In genomic region chr1:219708919-219709318, GRCh38 we compare ENCODE assay signal across 18 cellular contexts.
A peak's percentile ranks its signal among the peaks of the same experiment; 100 is the strongest.
DNase-seq lines count a peak whose midpoint lies in the region; ATAC-seq, FAIRE-seq and TF ChIP-seq lines count a peak whose summit lies in the region.
"Had no signal": no experiment of that assay in that cellular context is flagged by ENCODE, and none has a peak within 500 bp of the region (broad histone marks: within the 10 kb centered on the region; RNA-seq: fewer than 3 reads in every experiment).

No MANE protein-coding gene starts in this region.

- no peak overlapping the region for H4K5ac ChIP-seq in IMR-90 (ENCODE audit: low read depth, low read length)

- H3K14ac ChIP-seq in IMR-90 (replicated peaks; ENCODE audit: low read depth, low read length), result no peak overlapping the region

- intact Hi-C loops in IMR-90 (cut with micrococcal nuclease) (no loop called here), pancreas (cut with DNase I) (no loop called here)

- H4K91ac ChIP-seq in IMR-90 (ENCODE audit: insufficient read depth, low read depth, low read length), result no peak overlapping the region

- H3K79me1 ChIP-seq in IMR-90 (ENCODE audit: low read depth in 1 of 2, low read length in 2 of 2), result no peaks in the 10 kb centered on the region

- H3K4me2 ChIP-seq in A549, result no peak overlapping the region
- no peak overlapping the region for H3K4me2 ChIP-seq in IMR-90 (ENCODE audit: low read depth, low read length)
- H3K4me2 ChIP-seq: BLaER1 treated with 17β-estradiol and CSF1 and Interleukin-3, amounts not matched to agents 10 nM and 100 nM had no signal

- H2AK5ac ChIP-seq in IMR-90 (ENCODE audit: low read depth, low read length), result no peak overlapping the region

- BruUV-seq in IMR-90 (replicated peaks; lab: Mats Ljungman, UMichigan), result no TSS peak

- no peak overlapping the region for H2AK9ac ChIP-seq in IMR-90 (replicated peaks; ENCODE audit: low read depth, low read length, poor library complexity)

- no peak overlapping the region for H4K8ac ChIP-seq in IMR-90 (ENCODE audit: low read depth in 2 of 2, low read length in 2 of 2)

- H3K9ac ChIP-seq in IMR-90 (ENCODE audit: low read depth, low read length), result no peak overlapping the region
- H3K9ac ChIP-seq: BLaER1 treated with 17β-estradiol and CSF1 and Interleukin-3, amounts not matched to agents 10 nM and 100 nM had no signal

- H3K18ac ChIP-seq in IMR-90 (ENCODE audit: low read depth, low read length), result no peak overlapping the region

- DNase-seq in A549 (ENCODE audit: low read depth in 1 of 2, low spot score in 1 of 2) (no peak), IMR-90 (no peak), amniotic epithelial cell (ENCODE audit: low read depth) (peak; percentile 38), fibroblast of peridontal ligament (ENCODE audit: extremely low read depth) (peak; percentile 25), amniotic stem cell (lab: John Stamatoyannopoulos, UW) (no peak), pancreas (no peak), omental fat pad (ENCODE audit: low spot score) (no peak)
- DNase-seq in stimulated activated CD4-positive, alpha-beta T cell treated with anti-CD3 and anti-CD28 coated beads, Interleukin-2, amount 100 ng/mL, for 48 hours, result no peak
- DNase-seq: 8988T; Calu3; CD8-positive, alpha-beta T cell; DMS79 treated with DMSO at 0.1 percent for 48 hours; GF-D8; H7; HFFc6 had no signal

- no peak overlapping the region for H2BK120ac ChIP-seq in IMR-90 (ENCODE audit: low read depth, low read length)

- in situ Hi-C loops in IMR-90 (cut with MboI; ENCODE audit: low sequenced_read_pairs), result no loop called here

- CTCF ChIA-PET in A549 (lab: Yijun Ruan, JAX) (interaction anchor here (0.9 to 1.3 kb wide), 2 partner anchors 48 to 1449 kb away, joined by 3 to 6 read pairs; no protein-coding TSS in a partner anchor), IMR-90 (lab: Yijun Ruan, JAX) (no interaction called here)

- H3K4ac ChIP-seq in IMR-90 (ENCODE audit: low read depth, low read length), result no peak overlapping the region

- H3K23ac ChIP-seq in IMR-90 (ENCODE audit: low read depth, low read length), result no peak overlapping the region

- H3K9me1 ChIP-seq in IMR-90 (ENCODE audit: insufficient read depth, low read length), result no peaks in the 10 kb centered on the region

- no peak overlapping the region for H2BK5ac ChIP-seq in IMR-90 (ENCODE audit: low read depth, low read length, poor library complexity, severe bottlenecking)

- H3K9me3 ChIP-seq in A549 (no peaks in the 10 kb centered on the region), IMR-90 (ENCODE audit: control insufficient read depth, insufficient read depth, low read length) (no peaks in the 10 kb centered on the region), pancreas (no peaks in the 10 kb centered on the region)
- H3K9me3 ChIP-seq: BLaER1 treated with 17β-estradiol and CSF1 and Interleukin-3, amounts not matched to agents 10 nM and 100 nM had no signal

- no peak for TF ChIP-seq RAD21 in A549 (conservative IDR thresholded peaks at IDR 0.05 in 1 of 2, IDR thresholded peaks at IDR 0.05 in 1 of 2)
- TF ChIP-seq RAD21 in IMR-90 (IDR thresholded peaks at IDR 0.05; ENCODE audit: low read length), result no peak

- POLR2A ChIA-PET in A549 (lab: Yijun Ruan, JAX), result no interaction called here
- POLR2A ChIA-PET in IMR-90 (lab: Charles Lee; ENCODE audit: unreplicated experiment), result no interaction called here

- dilution Hi-C loops in IMR-90 (cut with HindIII; ENCODE audit: low sequenced_read_pairs, unreplicated experiment), result no loop called here

- no peaks in the 10 kb centered on the region for H4K20me1 ChIP-seq in IMR-90 (ENCODE audit: insufficient read depth, low read length)
- H4K20me1 ChIP-seq: BLaER1 treated with 17β-estradiol and CSF1 and Interleukin-3, amounts not matched to agents 10 nM and 100 nM had no signal

- TF ChIP-seq CTCF in A549 (IDR thresholded peaks at IDR 0.05) (no peak), IMR-90 (conservative IDR thresholded peaks at IDR 0.05; ENCODE audit: low read depth, low read length) (no peak), pancreas (IDR thresholded peaks at IDR 0.05) (no peak), omental fat pad (IDR thresholded peaks at IDR 0.05) (no peak)

- no peak for TF ChIP-seq POLR2A in A549 (IDR thresholded peaks at IDR 0.05; ENCODE audit: low read length)
- no peak for TF ChIP-seq POLR2A in IMR-90 (IDR thresholded peaks at IDR 0.05; ENCODE audit: low read depth, low read length)

- H2BK20ac ChIP-seq in IMR-90 (ENCODE audit: low read depth, low read length), result no peak overlapping the region

- TF ChIP-seq EP300 in A549 (IDR thresholded peaks at IDR 0.05), result no peak

- no peak overlapping the region for H3K56ac ChIP-seq in IMR-90 (ENCODE audit: extremely low read depth, insufficient read depth, low read length)

- no peaks in the 10 kb centered on the region for H3K36me3 ChIP-seq in IMR-90 (ENCODE audit: control insufficient read depth, insufficient read depth, low read length)
- no peaks in the 10 kb centered on the region for H3K36me3 ChIP-seq in pancreas
- H3K36me3 ChIP-seq: BLaER1 treated with 17β-estradiol and CSF1 and Interleukin-3, amounts not matched to agents 10 nM and 100 nM had no signal

- H3K27me3 ChIP-seq in IMR-90 (ENCODE audit: control insufficient read depth, insufficient read depth, low read length) (no peaks in the 10 kb centered on the region), pancreas (no peaks in the 10 kb centered on the region)
- H3K27me3 ChIP-seq: BLaER1 treated with 17β-estradiol and CSF1 and Interleukin-3, amounts not matched to agents 10 nM and 100 nM had no signal

- H3K4me3 ChIP-seq in A549, result no peak overlapping the region
- no peak overlapping the region for H3K4me3 ChIP-seq in IMR-90 (ENCODE audit: insufficient read depth, low read depth, low read length)
- H3K4me3 ChIP-seq in pancreas, result no peak overlapping the region
- H3K4me3 ChIP-seq: BLaER1 treated with 17β-estradiol and CSF1 and Interleukin-3, amounts not matched to agents 10 nM and 100 nM had no signal

- WGBS in A549 (ENCODE audit: missing lambda C conversion rate), result 34% methylated on average over 4 of the region's 4 CpGs
- WGBS in IMR-90 (ENCODE audit: extremely low coverage in 2 of 2, insufficient read length in 1 of 2), 2 experiments, result no CpG with 5 or more reads among the region's 4 CpGs
- 63 to 77% methylated on average over 4 of the region's 4 CpGs for WGBS in pancreas, 2 donors

- FAIRE-seq in A549 (lab: Jason Lieb, UNC), result no peak
- FAIRE-seq in pancreas (lab: Jason Lieb, UNC), result no peak
- FAIRE-seq: HTR-8/SVneo had no signal

- H3K27ac ChIP-seq in A549 (no peak overlapping the region), IMR-90 (ENCODE audit: insufficient read depth, low read length) (no peak overlapping the region), pancreas (no peak overlapping the region)
- H3K27ac ChIP-seq: BLaER1 treated with 17β-estradiol and CSF1 and Interleukin-3, amounts not matched to agents 10 nM and 100 nM had no signal

- no peak for ATAC-seq in A549
- ATAC-seq in IMR-90 (ENCODE audit: low read depth), result no peak
- no peak for ATAC-seq in pancreas
- no peak for ATAC-seq in omental fat pad (ENCODE audit: low FRiP score)
- ATAC-seq: CD8-positive, alpha-beta T cell; HCT116 had no signal

- no peak overlapping the region for H2BK15ac ChIP-seq in IMR-90 (ENCODE audit: low read depth, low read length)

- H3K4me1 ChIP-seq in A549 (no peaks in the 10 kb centered on the region), IMR-90 (ENCODE audit: control insufficient read depth, insufficient read depth, low read length) (no peaks in the 10 kb centered on the region), pancreas (no peaks in the 10 kb centered on the region)
- H3K4me1 ChIP-seq: BLaER1 treated with 17β-estradiol and CSF1 and Interleukin-3, amounts not matched to agents 10 nM and 100 nM had no signal

- no peak overlapping the region for H2AFZ ChIP-seq in IMR-90 (replicated peaks; ENCODE audit: low read length, poor library complexity)

TF ChIP-seq in A549, 52 proteins besides CTCF, POLR2A, EP300 and RAD21:
- TF ChIP-seq NPAS2 (CRISPR knock-in tag; IDR thresholded peaks at IDR 0.05; ENCODE audit: borderline replicate concordance) (no peak), MAX (IDR thresholded peaks at IDR 0.05) (no peak), MAFK (IDR thresholded peaks at IDR 0.05; ENCODE audit: partially characterized antibody) (peak; percentile 49), CHD4 (IDR thresholded peaks at IDR 0.05; ENCODE audit: borderline replicate concordance) (no peak), NR3C1 (IDR thresholded peaks at IDR 0.05) (no peak)

TF ChIP-seq in IMR-90, 13 proteins besides CTCF, POLR2A, EP300 and RAD21:
- peak; percentile 40; the same call in 1 of the 2 replicates for TF ChIP-seq MAFK (IDR thresholded peaks at IDR 0.05; ENCODE audit: low read depth, low read length)
- TF ChIP-seq, protein P1, sequence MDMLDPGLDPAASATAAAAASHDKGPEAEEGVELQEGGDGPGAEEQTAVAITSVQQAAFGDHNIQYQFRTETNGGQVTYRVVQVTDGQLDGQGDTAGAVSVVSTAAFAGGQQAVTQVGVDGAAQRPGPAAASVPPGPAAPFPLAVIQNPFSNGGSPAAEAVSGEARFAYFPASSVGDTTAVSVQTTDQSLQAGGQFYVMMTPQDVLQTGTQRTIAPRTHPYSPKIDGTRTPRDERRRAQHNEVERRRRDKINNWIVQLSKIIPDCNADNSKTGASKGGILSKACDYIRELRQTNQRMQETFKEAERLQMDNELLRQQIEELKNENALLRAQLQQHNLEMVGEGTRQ (IDR thresholded peaks at IDR 0.05; ENCODE audit: low read depth, low read length), result no peak
- TF ChIP-seq, protein P2, sequence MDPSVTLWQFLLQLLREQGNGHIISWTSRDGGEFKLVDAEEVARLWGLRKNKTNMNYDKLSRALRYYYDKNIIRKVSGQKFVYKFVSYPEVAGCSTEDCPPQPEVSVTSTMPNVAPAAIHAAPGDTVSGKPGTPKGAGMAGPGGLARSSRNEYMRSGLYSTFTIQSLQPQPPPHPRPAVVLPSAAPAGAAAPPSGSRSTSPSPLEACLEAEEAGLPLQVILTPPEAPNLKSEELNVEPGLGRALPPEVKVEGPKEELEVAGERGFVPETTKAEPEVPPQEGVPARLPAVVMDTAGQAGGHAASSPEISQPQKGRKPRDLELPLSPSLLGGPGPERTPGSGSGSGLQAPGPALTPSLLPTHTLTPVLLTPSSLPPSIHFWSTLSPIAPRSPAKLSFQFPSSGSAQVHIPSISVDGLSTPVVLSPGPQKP (IDR thresholded peaks at IDR 0.05; ENCODE audit: borderline replicate concordance, low read depth, low read length), result no peak
- no peak for TF ChIP-seq MXI1 (IDR thresholded peaks at IDR 0.05; ENCODE audit: borderline replicate concordance, low read depth, low read length)
- no peak for TF ChIP-seq RFX5 (IDR thresholded peaks at IDR 0.05; ENCODE audit: low read depth, low read length)
TF ChIP-seq in IMR-90: peak in this region for 1.

Comparison
In these comparisons a context has a peak if more than half of its experiments do, and no peak if none do; other contexts are left out.
1. DNase-seq: peak in amniotic epithelial cell (single experiment) and fibroblast of peridontal ligament (single experiment); none in A549 (0 of 2), IMR-90 (single experiment), stimulated activated CD4-positive, alpha-beta T cell treated with anti-CD3 and anti-CD28 coated beads, Interleukin-2, amount 100 ng/mL, for 48 hours (0 of 2), amniotic stem cell (single experiment), pancreas (0 of 6) and omental fat pad (single experiment).